ENCODE assay signal across 14 cellular contexts in genomic region chr19:38710928-38711725, GRCh38. TPM values are rescaled to one million over a fixed set of nuclear protein-coding genes. Genes with fewer than 3 reads are reported as not detected.
DNase-seq lines count a peak whose midpoint lies in the region; ATAC-seq, FAIRE-seq and TF ChIP-seq lines count a peak whose summit lies in the region.
"Had no signal": no experiment of that assay in that cellular context is flagged by ENCODE, and none has a peak within 500 bp of the region (broad histone marks: within the 10 kb centered on the region; RNA-seq: fewer than 3 reads in every experiment).

No MANE protein-coding gene starts in this region.

- H3K4me3 Mint-ChIP-seq in astrocyte (ENCODE audit: unreplicated experiment): peak overlapping the region; percentile 17
- H3K4me3 Mint-ChIP-seq: CD8-positive, alpha-beta memory T cell; memory B cell had no signal

- peak overlapping the region; percentile 62 for H3K27ac Mint-ChIP-seq in astrocyte (ENCODE audit: unreplicated experiment)
- H3K27ac Mint-ChIP-seq: memory B cell had no signal

- H3K27ac ChIP-seq in astrocyte (ENCODE audit: low read depth, low read length): peak overlapping the region; percentile 68
- peak overlapping the region; percentile 85 for H3K27ac ChIP-seq in skeletal muscle tissue (ENCODE audit: low read depth, low read length)
- H3K27ac ChIP-seq: SK-N-MC had no signal

- H4K20me1 ChIP-seq in astrocyte (ENCODE audit: insufficient read depth, low read length): peaks cover 80% of the 10 kb centered on the region

- DNase-seq in ELF-1 (ENCODE audit: low read depth, low spot score): peak; percentile 41
- no peak for DNase-seq in astrocyte (ENCODE audit: low read depth)
- peak; percentile 79 for DNase-seq in islet precursor cell
- no peak for DNase-seq in NCI-H146 (lab: John Stamatoyannopoulos, UW)
- DNase-seq in GM19239 (ENCODE audit: insufficient read length, low spot score): no peak
- no peak for DNase-seq in activated gamma-delta T cell (lab: John Stamatoyannopoulos, UW)
- DNase-seq: activated CD8-positive, alpha-beta memory T cell treated with anti-CD3 and anti-CD28 coated beads, Interleukin-2, amount 50 U/mL, for 48 hours; CD8-positive, alpha-beta memory T cell; NCI-H1694 had no signal

- no peak for ATAC-seq in GM18502 (IDR thresholded peaks at IDR 0.05; ENCODE audit: poor library complexity, unreplicated experiment)

- H3K36me3 ChIP-seq in astrocyte (ENCODE audit: insufficient read depth, low read length): peaks cover 58% of the 10 kb centered on the region
- H3K36me3 ChIP-seq in skeletal muscle tissue (ENCODE audit: control insufficient read depth in 3 of 3, insufficient read depth in 3 of 3, low read length in 3 of 3): peaks cover 59 to 76% (median 63%) of the 10 kb centered on the region in 3 donors

- TF ChIP-seq CTCF in astrocyte (IDR thresholded peaks at IDR 0.05; ENCODE audit: insufficient read depth, low read depth, low read length): no peak

- H3K79me2 ChIP-seq in astrocyte (ENCODE audit: insufficient read depth, low read length): peaks cover 76% of the 10 kb centered on the region

- H3K4me1 ChIP-seq in astrocyte (ENCODE audit: insufficient read depth, low read length): peaks cover 54% of the 10 kb centered on the region
- H3K4me1 ChIP-seq in skeletal muscle tissue (ENCODE audit: control insufficient read depth in 3 of 3, insufficient read depth in 3 of 3, low read length in 3 of 3): peaks cover 90 to 94% (median 90%) of the 10 kb centered on the region in 3 donors

- H3K9ac ChIP-seq in astrocyte (ENCODE audit: low read length): peak overlapping the region; percentile 56
- peak overlapping the region in 2 of 3 donors; percentile 69 to 91 for H3K9ac ChIP-seq in skeletal muscle tissue (ENCODE audit: low read depth in 1 of 3, low read length in 3 of 3)

- no peak overlapping the region for H3K4me3 ChIP-seq in astrocyte (ENCODE audit: insufficient read depth, low read depth, low read length)
- peak overlapping the region in 1 of 3 donors; percentile 35 for H3K4me3 ChIP-seq in skeletal muscle tissue (ENCODE audit: low read length in 3 of 3)
- H3K4me3 ChIP-seq: SK-N-MC had no signal

- H3K27me3 Mint-ChIP-seq in astrocyte (ENCODE audit: low read depth, unreplicated experiment): no peaks in the 10 kb centered on the region
- H3K27me3 Mint-ChIP-seq: memory B cell had no signal

- H3K27me3 ChIP-seq in astrocyte (ENCODE audit: insufficient read depth, low read length) (no peaks in the 10 kb centered on the region), skeletal muscle tissue (ENCODE audit: control insufficient read depth in 3 of 3, insufficient read depth in 3 of 3, low read length in 3 of 3) (no peaks in the 10 kb centered on the region)

- no peak overlapping the region for H2AFZ ChIP-seq in astrocyte (ENCODE audit: low read depth, low read length)

- no peak for FAIRE-seq in astrocyte (lab: Jason Lieb, UNC)
- no peak for FAIRE-seq in GM19239 (lab: Jason Lieb, UNC)
- FAIRE-seq: H54 had no signal

- H3K4me1 Mint-ChIP-seq in astrocyte (ENCODE audit: low read depth, unreplicated experiment): peaks cover 37% of the 10 kb centered on the region
- H3K4me1 Mint-ChIP-seq: CD8-positive, alpha-beta memory T cell had no signal

- peak overlapping the region; percentile 34 for H3K4me2 ChIP-seq in astrocyte (ENCODE audit: low read length)

- H3K9me3 ChIP-seq in astrocyte (ENCODE audit: insufficient read depth, low read depth, low read length): no peaks in the 10 kb centered on the region
- no peaks in the 10 kb centered on the region for H3K9me3 ChIP-seq in skeletal muscle tissue (ENCODE audit: control insufficient read depth in 3 of 3, low read length in 3 of 3)

- H3K36me3 Mint-ChIP-seq in astrocyte (ENCODE audit: low read depth, unreplicated experiment): peaks cover 25% of the 10 kb centered on the region

- no peaks in the 10 kb centered on the region for H3K9me3 Mint-ChIP-seq in astrocyte (ENCODE audit: unreplicated experiment)
- H3K9me3 Mint-ChIP-seq: CD8-positive, alpha-beta memory T cell; memory B cell had no signal

RNA-seq across cellular contexts. Expression of gene CAPN12, which starts 33.1 kb away (rescaled TPM):
- total RNA-seq in astrocyte (4.6 and 6.0 TPM in 2 replicates), skeletal muscle tissue (0.52 TPM)

Comparison
In these comparisons a context has a peak if more than half of its experiments do, and no peak if none do; other contexts are left out.
1. DNase-seq: peak in ELF-1 (single experiment) and islet precursor cell (single experiment); none in astrocyte (single experiment), NCI-H146 (single experiment), GM19239 (single experiment) and activated gamma-delta T cell (single experiment).